ENCODE assay signal across 22 cellular contexts in the genomic region with DNA sequence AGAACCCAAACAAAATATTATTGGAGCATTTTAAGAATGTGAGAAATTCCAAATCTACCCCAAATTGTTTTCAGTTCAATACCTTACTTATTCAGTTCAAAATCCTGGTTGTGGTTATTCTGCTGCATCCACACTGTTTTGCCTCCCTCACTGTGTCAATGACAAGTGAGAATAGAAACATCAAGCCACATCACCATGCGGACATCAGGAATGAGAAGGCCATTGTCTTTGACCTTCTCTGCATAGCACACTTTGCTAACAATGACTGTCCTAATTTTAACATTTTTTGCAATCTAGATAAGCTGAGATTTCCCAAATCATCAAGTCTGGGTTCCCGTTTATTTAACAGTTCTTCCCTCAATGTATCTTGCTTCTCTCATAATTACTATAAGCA.
"Had no signal": no experiment of that assay in that cellular context is flagged by ENCODE, and none has a peak within 500 bp of the region (broad histone marks: within the 10 kb centered on the region; RNA-seq: fewer than 3 reads in every experiment).

No MANE protein-coding gene starts in this region.

- H3K4me1 Mint-ChIP-seq: activated CD4-positive, alpha-beta T cell treated with anti-CD3 and anti-CD28 coated beads, Interleukin-2, amount 10 ng/mL, durations not matched to agents 24 days and 14 days; activated naive CD4-positive, alpha-beta T cell treated with anti-CD3 and anti-CD28 coated beads, Interleukin-2, amount 10 ng/mL, durations not matched to agents 7 days and 5 days; stimulated activated effector memory CD8-positive, alpha-beta T cell treated with anti-CD3 and anti-CD28 coated beads, Interleukin-12 subunit alpha, Interleukin-12 subunit beta, amount 100 ng/mL, for 72 hours had no signal

- DNase-seq: activated CD4-positive, alpha-beta T cell treated with anti-CD3 and anti-CD28 coated beads, Interleukin-2, amount 10 ng/mL, durations not matched to agents 24 days and 14 days; activated CD8-positive, alpha-beta memory T cell treated with anti-CD3 and anti-CD28 coated beads, Interleukin-2, amount 10 ng/mL, durations not matched to agents 7 days and 5 days; activated CD8-positive, alpha-beta T cell treated with anti-CD3 and anti-CD28 coated beads for 36 hours; activated effector memory CD4-positive, alpha-beta T cell treated with anti-CD3 and anti-CD28 coated beads, Interleukin-2, amount 50 U/mL, for 16 hours; activated naive CD4-positive, alpha-beta T cell treated with anti-CD3 and anti-CD28 coated beads, Interleukin-2, amount 10 ng/mL, durations not matched to agents 7 days and 5 days; activated T-cell treated with anti-CD3 and anti-CD28 coated beads for 4 hours; body of pancreas; effector memory CD8-positive, alpha-beta T cell; left ventricle myocardium superior; mammary epithelial cell; nephron progenitor cell; posterior cingulate gyrus; small intestine; stimulated activated CD4-positive, alpha-beta T cell treated with anti-CD3 and anti-CD28 coated beads, Interleukin-2, amount 100 ng/mL, for 24 hours; stimulated activated naive CD8-positive, alpha-beta T cell treated with anti-CD3 and anti-CD28 coated beads, Interleukin-15, amount 100 ng/mL, for 72 hours; testis; trophoblast cell had no signal

- ATAC-seq: activated CD4-positive, CD25-positive, alpha-beta regulatory T cell treated with anti-CD3 and anti-CD28 coated beads, Interleukin-2, amount 50 U/mL, for 24 hours; activated CD8-positive, alpha-beta memory T cell treated with anti-CD3 and anti-CD28 coated beads, Interleukin-2, amount 10 ng/mL, durations not matched to agents 7 days and 5 days; activated CD8-positive, alpha-beta T cell treated with anti-CD3 and anti-CD28 coated beads for 36 hours; effector memory CD8-positive, alpha-beta T cell; left ventricle myocardium superior; sciatic nerve; stimulated activated effector memory CD8-positive, alpha-beta T cell treated with anti-CD3 and anti-CD28 coated beads, Interleukin-12 subunit alpha, Interleukin-12 subunit beta, amount 100 ng/mL, for 72 hours; stimulated activated naive CD8-positive, alpha-beta T cell treated with anti-CD3 and anti-CD28 coated beads, Interleukin-15, amount 100 ng/mL, for 72 hours had no signal

- H3K27ac ChIP-seq: esophagus muscularis mucosa, testis, VCaP had no signal

- H3K9me3 ChIP-seq: body of pancreas, esophagus muscularis mucosa, testis had no signal

- H3K9me3 Mint-ChIP-seq: activated CD4-positive, alpha-beta T cell treated with anti-CD3 and anti-CD28 coated beads, Interleukin-2, amount 10 ng/mL, durations not matched to agents 24 days and 14 days; activated CD8-positive, alpha-beta T cell treated with anti-CD3 and anti-CD28 coated beads for 36 hours; activated naive CD4-positive, alpha-beta T cell treated with anti-CD3 and anti-CD28 coated beads, Interleukin-2, amount 10 ng/mL, durations not matched to agents 7 days and 5 days; effector memory CD8-positive, alpha-beta T cell; stimulated activated effector memory CD8-positive, alpha-beta T cell treated with anti-CD3 and anti-CD28 coated beads, Interleukin-12 subunit alpha, Interleukin-12 subunit beta, amount 100 ng/mL, for 72 hours; stimulated activated naive CD8-positive, alpha-beta T cell treated with anti-CD3 and anti-CD28 coated beads, Interleukin-15, amount 100 ng/mL, for 72 hours had no signal

- H3K27me3 Mint-ChIP-seq: activated CD8-positive, alpha-beta memory T cell treated with anti-CD3 and anti-CD28 coated beads, Interleukin-2, amount 10 ng/mL, durations not matched to agents 7 days and 5 days; stimulated activated naive CD8-positive, alpha-beta T cell treated with anti-CD3 and anti-CD28 coated beads, Interleukin-15, amount 100 ng/mL, for 72 hours had no signal

- H3K4me3 Mint-ChIP-seq: activated CD4-positive, alpha-beta T cell treated with anti-CD3 and anti-CD28 coated beads, Interleukin-2, amount 10 ng/mL, durations not matched to agents 24 days and 14 days; activated CD8-positive, alpha-beta memory T cell treated with anti-CD3 and anti-CD28 coated beads, Interleukin-2, amount 10 ng/mL, durations not matched to agents 7 days and 5 days; activated CD8-positive, alpha-beta T cell treated with anti-CD3 and anti-CD28 coated beads for 36 hours; activated naive CD4-positive, alpha-beta T cell treated with anti-CD3 and anti-CD28 coated beads, Interleukin-2, amount 10 ng/mL, durations not matched to agents 7 days and 5 days; effector memory CD8-positive, alpha-beta T cell; nephron progenitor cell; stimulated activated effector memory CD8-positive, alpha-beta T cell treated with anti-CD3 and anti-CD28 coated beads, Interleukin-12 subunit alpha, Interleukin-12 subunit beta, amount 100 ng/mL, for 72 hours; stimulated activated naive CD8-positive, alpha-beta T cell treated with anti-CD3 and anti-CD28 coated beads, Interleukin-15, amount 100 ng/mL, for 72 hours had no signal

- H3K4me1 ChIP-seq: testis had no signal

- H3K36me3 ChIP-seq: esophagus muscularis mucosa had no signal

- H3K27ac Mint-ChIP-seq: activated CD4-positive, alpha-beta T cell treated with anti-CD3 and anti-CD28 coated beads, Interleukin-2, amount 10 ng/mL, durations not matched to agents 24 days and 14 days; activated CD8-positive, alpha-beta memory T cell treated with anti-CD3 and anti-CD28 coated beads, Interleukin-2, amount 10 ng/mL, durations not matched to agents 7 days and 5 days; activated CD8-positive, alpha-beta T cell treated with anti-CD3 and anti-CD28 coated beads for 36 hours; activated naive CD4-positive, alpha-beta T cell treated with anti-CD3 and anti-CD28 coated beads, Interleukin-2, amount 10 ng/mL, durations not matched to agents 7 days and 5 days; effector memory CD8-positive, alpha-beta T cell; stimulated activated effector memory CD8-positive, alpha-beta T cell treated with anti-CD3 and anti-CD28 coated beads, Interleukin-12 subunit alpha, Interleukin-12 subunit beta, amount 100 ng/mL, for 72 hours had no signal

- H3K4me3 ChIP-seq: body of pancreas, esophagus muscularis mucosa, testis had no signal

- H3K27me3 ChIP-seq: body of pancreas, esophagus muscularis mucosa, testis had no signal

- H3K36me3 Mint-ChIP-seq: activated CD8-positive, alpha-beta memory T cell treated with anti-CD3 and anti-CD28 coated beads, Interleukin-2, amount 10 ng/mL, durations not matched to agents 7 days and 5 days; activated naive CD4-positive, alpha-beta T cell treated with anti-CD3 and anti-CD28 coated beads, Interleukin-2, amount 10 ng/mL, durations not matched to agents 7 days and 5 days; stimulated activated effector memory CD8-positive, alpha-beta T cell treated with anti-CD3 and anti-CD28 coated beads, Interleukin-12 subunit alpha, Interleukin-12 subunit beta, amount 100 ng/mL, for 72 hours had no signal
